Comparison of ENCODE assay signal across 22 cellular contexts in the genomic region with DNA sequence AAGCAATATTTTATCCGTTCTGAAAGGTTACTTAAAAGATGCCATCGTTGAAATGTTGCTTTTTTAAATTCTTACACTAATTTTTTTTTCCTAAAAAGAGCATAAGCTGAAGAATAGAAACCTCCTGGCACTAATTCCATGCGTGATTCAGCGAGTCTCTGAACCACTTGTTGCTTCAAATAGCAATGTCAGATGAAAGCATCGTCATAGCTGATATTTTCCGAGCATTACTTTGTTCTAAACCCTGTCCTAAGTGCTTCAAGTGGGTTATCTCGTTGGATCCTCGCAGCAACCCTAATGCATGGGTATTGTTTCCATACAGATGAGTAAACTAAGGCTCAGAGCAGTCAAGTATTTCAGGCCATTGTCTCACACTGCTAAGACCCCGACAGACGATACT.
"Had no signal": no experiment of that assay in that cellular context is flagged by ENCODE, and none has a peak within 500 bp of the region (broad histone marks: within the 10 kb centered on the region; RNA-seq: fewer than 3 reads in every experiment).

No MANE protein-coding gene starts in this region.

- H3K27me3 Mint-ChIP-seq: activated B cell treated with CpG ODN at 0.5 μM for 24 hours; activated CD8-positive, alpha-beta T cell treated with anti-CD3 and anti-CD28 coated beads for 36 hours; central memory CD8-positive, alpha-beta T cell; progenitor cell of endocrine pancreas; stimulated activated naive CD8-positive, alpha-beta T cell treated with anti-CD3 and anti-CD28 coated beads, Interleukin-15, Interleukin-2, amounts not matched to agents 100 ng/mL and 50 ng/mL, for 24 hours had no signal

- H3K4me3 ChIP-seq: body of pancreas had no signal

- H3K9me3 ChIP-seq: body of pancreas, esophagus squamous epithelium, right lobe of liver, spleen, suprapubic skin, upper lobe of right lung had no signal

- H3K27ac ChIP-seq: body of pancreas, right lobe of liver, suprapubic skin, upper lobe of right lung had no signal

- H3K36me3 ChIP-seq: esophagus squamous epithelium, right lobe of liver, spleen, suprapubic skin, upper lobe of right lung had no signal

- H3K36me3 Mint-ChIP-seq: activated naive CD4-positive, alpha-beta T cell treated with anti-CD3 and anti-CD28 coated beads, Interleukin-2, amount 50 U/mL, for 72 hours; naive thymus-derived CD4-positive, alpha-beta T cell had no signal

- DNase-seq: activated B cell treated with CpG ODN at 0.5 μM for 24 hours; activated CD4-positive, alpha-beta T cell treated with anti-CD3 and anti-CD28 coated beads for 48 hours; activated CD8-positive, alpha-beta memory T cell treated with anti-CD3 and anti-CD28 coated beads, Interleukin-2, amount 50 U/mL, for 4 hours; activated CD8-positive, alpha-beta T cell treated with anti-CD3 and anti-CD28 coated beads for 36 hours; activated gamma-delta T cell; activated T-cell treated with anti-CD3 and anti-CD28 coated beads, Interleukin-2, amount 50 U/mL, for 72 hours; body of pancreas; effector CD8-positive, alpha-beta T cell; esophagus squamous epithelium; foreskin melanocyte; head of caudate nucleus; left colon; naive thymus-derived CD4-positive, alpha-beta T cell; right lobe of liver; spleen; T-helper 17 cell; upper lobe of right lung had no signal

- H3K27me3 ChIP-seq: body of pancreas, right lobe of liver, spleen, suprapubic skin, upper lobe of right lung had no signal

- H3K4me1 ChIP-seq: body of pancreas, spleen, upper lobe of right lung had no signal

- H3K27ac Mint-ChIP-seq: activated B cell treated with CpG ODN at 0.5 μM for 24 hours; activated CD8-positive, alpha-beta T cell treated with anti-CD3 and anti-CD28 coated beads for 36 hours; activated naive CD4-positive, alpha-beta T cell treated with anti-CD3 and anti-CD28 coated beads, Interleukin-2, amount 50 U/mL, for 72 hours; activated T-cell treated with anti-CD3 and anti-CD28 coated beads, Interleukin-2, amount 50 U/mL, for 72 hours; naive thymus-derived CD4-positive, alpha-beta T cell; progenitor cell of endocrine pancreas; stimulated activated naive CD8-positive, alpha-beta T cell treated with anti-CD3 and anti-CD28 coated beads, Interleukin-15, Interleukin-2, amounts not matched to agents 100 ng/mL and 50 ng/mL, for 24 hours; T-helper 17 cell had no signal

- H3K9me3 Mint-ChIP-seq: activated CD8-positive, alpha-beta T cell treated with anti-CD3 and anti-CD28 coated beads for 36 hours; activated T-cell treated with anti-CD3 and anti-CD28 coated beads, Interleukin-2, amount 50 U/mL, for 72 hours; central memory CD8-positive, alpha-beta T cell had no signal

- ATAC-seq: activated CD8-positive, alpha-beta T cell treated with anti-CD3 and anti-CD28 coated beads for 36 hours; activated naive CD4-positive, alpha-beta T cell treated with anti-CD3 and anti-CD28 coated beads, Interleukin-2, amount 50 U/mL, for 72 hours; activated T-cell treated with anti-CD3 and anti-CD28 coated beads, Interleukin-2, amount 50 U/mL, for 72 hours; body of pancreas; left colon; naive thymus-derived CD4-positive, alpha-beta T cell; right lobe of liver; T-helper 17 cell; upper lobe of right lung had no signal

- H3K4me3 Mint-ChIP-seq: activated B cell treated with CpG ODN at 0.5 μM for 24 hours; activated CD8-positive, alpha-beta T cell treated with anti-CD3 and anti-CD28 coated beads for 36 hours; activated T-cell treated with anti-CD3 and anti-CD28 coated beads, Interleukin-2, amount 50 U/mL, for 72 hours; central memory CD8-positive, alpha-beta T cell; naive thymus-derived CD4-positive, alpha-beta T cell; stimulated activated naive CD8-positive, alpha-beta T cell treated with anti-CD3 and anti-CD28 coated beads, Interleukin-15, Interleukin-2, amounts not matched to agents 100 ng/mL and 50 ng/mL, for 24 hours; T-helper 17 cell had no signal

- H3K4me1 Mint-ChIP-seq: activated B cell treated with CpG ODN at 0.5 μM for 24 hours; central memory CD8-positive, alpha-beta T cell; T-helper 17 cell had no signal
